Comparison of ENCODE assay signal across 12 cellular contexts in the genomic region with DNA sequence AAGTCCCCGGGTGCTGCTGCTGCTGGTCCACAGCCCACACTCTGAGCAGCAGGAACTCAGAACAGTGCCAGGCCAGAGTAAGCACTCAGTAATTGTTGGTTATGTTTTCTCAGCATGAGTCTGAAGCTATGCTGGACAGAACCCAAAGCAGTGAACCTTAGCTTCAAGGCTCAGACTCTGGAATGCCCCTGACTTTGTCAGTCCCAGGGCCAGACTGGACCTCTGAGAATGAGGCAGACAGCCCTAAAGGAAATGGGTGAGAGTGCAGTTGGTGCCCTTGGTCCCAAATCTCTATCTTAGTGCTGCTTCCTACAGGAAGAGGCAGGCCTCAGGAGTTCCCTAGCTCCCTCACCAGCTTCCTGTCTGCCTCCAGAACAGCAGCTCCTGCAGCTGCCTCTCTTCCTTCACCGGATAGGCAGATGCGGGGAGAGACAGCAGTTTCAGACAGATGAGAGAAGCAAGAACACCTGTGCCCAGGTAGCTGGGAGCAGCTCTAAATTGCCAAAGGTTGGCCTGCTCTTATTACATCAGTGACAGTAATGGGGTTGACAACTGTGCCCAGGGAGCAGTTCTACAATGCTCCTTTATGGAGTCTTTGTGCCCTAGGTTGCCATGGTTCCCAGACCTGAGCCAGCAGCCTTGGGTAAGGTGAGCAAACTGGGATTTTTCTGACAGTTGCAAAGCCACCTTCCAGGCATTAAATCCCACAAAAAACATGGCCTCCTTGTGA.
A peak's percentile ranks its signal among the peaks of the same experiment; 100 is the strongest.
DNase-seq lines count a peak whose midpoint lies in the region; ATAC-seq lines count a peak whose summit lies in the region.
"Had no signal": no experiment of that assay in that cellular context is flagged by ENCODE, and none has a peak within 500 bp of the region (broad histone marks: within the 10 kb centered on the region; RNA-seq: fewer than 3 reads in every experiment).

No MANE protein-coding gene starts in this region.

- H2BK12ac ChIP-seq in neuronal stem cell (ENCODE audit: low read length): no peak overlapping the region

- no peak overlapping the region for H2BK120ac ChIP-seq in neuronal stem cell (ENCODE audit: low read depth, low read length)

- H2BK15ac ChIP-seq in neuronal stem cell (ENCODE audit: low read length): no peak overlapping the region

- no peak overlapping the region for H4K91ac ChIP-seq in neuronal stem cell (ENCODE audit: low read depth, low read length, poor library complexity)

- no peak overlapping the region for H3K14ac ChIP-seq in neuronal stem cell (ENCODE audit: low read length)

- no peaks in the 10 kb centered on the region for H3K9me3 ChIP-seq in neuronal stem cell (replicated peaks in 1 of 2; ENCODE audit: control insufficient read depth in 2 of 2, insufficient read depth in 1 of 2, low read depth in 1 of 2, low read length in 2 of 2)

- whole genome bisulfite sequencing in neuronal stem cell (ENCODE audit: extremely low coverage in 2 of 2, insufficient read length in 2 of 2, insufficient replicate concordance in 1 of 2), 2 donors: no CpG with 5 or more reads among the region's 3 CpGs

- H4K8ac ChIP-seq in neuronal stem cell (ENCODE audit: low read depth, low read length): no peak overlapping the region

- no peak overlapping the region for H2BK5ac ChIP-seq in neuronal stem cell (ENCODE audit: low read length)

- DNase-seq in HK-2 (ENCODE audit: unreplicated experiment) (peak; percentile 1), NCI-H748 (lab: John Stamatoyannopoulos, UW; ENCODE audit: unreplicated experiment) (peak; percentile 90), fibroblast of gingiva (ENCODE audit: low read depth) (peak; percentile 29), neuronal stem cell (ENCODE audit: low spot score) (no peak), GM03348 (ENCODE audit: low spot score) (no peak), NCI-H1436 treated with DMSO at 0.1 percent for 48 hours (lab: John Stamatoyannopoulos, UW) (no peak)
- DNase-seq: activated CD8-positive, alpha-beta memory T cell treated with anti-CD3 and anti-CD28 coated beads, Interleukin-2, amount 10 ng/mL, durations not matched to agents 7 days and 5 days; cerebellar nuclear complex; NCI-H226; nephron progenitor cell had no signal

- no peak overlapping the region for H3K27ac ChIP-seq in neuronal stem cell (replicated peaks; ENCODE audit: low read length)

- H3K36me3 ChIP-seq in neuronal stem cell (replicated peaks in 1 of 2; ENCODE audit: control insufficient read depth in 2 of 2, insufficient read depth in 2 of 2, low read length in 2 of 2): no peaks in the 10 kb centered on the region

- H3K4me3 ChIP-seq in neuronal stem cell (ENCODE audit: low read length in 2 of 2): no peak overlapping the region
- H3K4me3 ChIP-seq: smooth muscle cell had no signal

- no peak overlapping the region for H3K4ac ChIP-seq in neuronal stem cell (ENCODE audit: low read length)

- ATAC-seq in HG03045 (IDR thresholded peaks at IDR 0.05; ENCODE audit: unreplicated experiment): no peak
- ATAC-seq: activated CD8-positive, alpha-beta memory T cell treated with anti-CD3 and anti-CD28 coated beads, Interleukin-2, amount 10 ng/mL, durations not matched to agents 7 days and 5 days had no signal

- H3K4me2 ChIP-seq in neuronal stem cell (ENCODE audit: insufficient read depth, low read length, poor library complexity, severe bottlenecking): no peak overlapping the region
- H3K4me2 ChIP-seq: smooth muscle cell had no signal

- H3K9ac ChIP-seq in neuronal stem cell (ENCODE audit: low read depth, low read length, poor library complexity): no peak overlapping the region

- no peak overlapping the region for H2AFZ ChIP-seq in neuronal stem cell (ENCODE audit: low read length)

- peaks cover 0 to 4% of the 10 kb centered on the region in 2 donors for H3K4me1 ChIP-seq in neuronal stem cell (ENCODE audit: control insufficient read depth in 2 of 2, insufficient read depth in 1 of 2, low read depth in 1 of 2, low read length in 2 of 2)

- H2AK5ac ChIP-seq in neuronal stem cell (ENCODE audit: low read depth, low read length): peak overlapping the region; percentile 33

- H3K23ac ChIP-seq in neuronal stem cell (ENCODE audit: low read depth, low read length, poor library complexity): no peak overlapping the region

- H3K18ac ChIP-seq in neuronal stem cell (ENCODE audit: low read length): no peak overlapping the region

- no peaks in the 10 kb centered on the region for H3K79me1 ChIP-seq in neuronal stem cell (ENCODE audit: low read depth, low read length)

- H3K27me3 ChIP-seq in neuronal stem cell (ENCODE audit: control insufficient read depth in 3 of 3, insufficient read depth in 3 of 3, low read depth in 1 of 3, low read length in 3 of 3): no peaks in the 10 kb centered on the region

Comparison
In these comparisons a context has a peak if more than half of its experiments do, and no peak if none do; other contexts are left out.
1. DNase-seq: peak in HK-2 (single experiment), NCI-H748 (single experiment) and fibroblast of gingiva (single experiment); none in neuronal stem cell (single experiment), GM03348 (single experiment) and NCI-H1436 treated with DMSO at 0.1 percent for 48 hours (single experiment).